20 cellular contexts compared by ENCODE assay signal in genomic region chr18:59952283-59953007, GRCh38. TPM values are rescaled to one million over a fixed set of nuclear protein-coding genes. Genes with fewer than 3 reads are reported as not detected.
A peak's percentile ranks its signal among the peaks of the same experiment; 100 is the strongest.
DNase-seq lines count a peak whose midpoint lies in the region; ATAC-seq and TF ChIP-seq lines count a peak whose summit lies in the region.
"Had no signal": no experiment of that assay in that cellular context is flagged by ENCODE, and none has a peak within 500 bp of the region (broad histone marks: within the 10 kb centered on the region; RNA-seq: fewer than 3 reads in every experiment).

No MANE protein-coding gene starts in this region.

- 58% methylated on average over 6 of the region's 6 CpGs for WGBS in suprapubic skin

- BruUV-seq in PC-9 (replicated peaks; lab: Mats Ljungman, UMichigan) = no TSS peak

- DNase-seq in natural killer cell treated with Interleukin-12 subunit alpha and Interleukin-12 subunit beta and Interleukin-15 and Interleukin-18, amount 100 ng/mL, for 72 hours (ENCODE audit: low spot score) = no peak
- DNase-seq in natural killer cell (no peak), PC-9 (no peak), suprapubic skin (ENCODE audit: low spot score in 2 of 2) (no peak), sciatic nerve (ENCODE audit: low spot score) (no peak), NOMO-1 (lab: John Stamatoyannopoulos, UW; ENCODE audit: unreplicated experiment in 2 of 2) (no peak), NCI-H82 treated with DMSO at 0.1 percent for 48 hours (lab: John Stamatoyannopoulos, UW; ENCODE audit: unreplicated experiment) (no peak)
- DNase-seq: activated naive CD8-positive, alpha-beta T cell treated with anti-CD3 and anti-CD28 coated beads, Interleukin-2, amount 10 ng/mL, durations not matched to agents 7 days and 5 days; activated T-cell treated with anti-CD3 and anti-CD28 coated beads, Interleukin-2, amount 50 U/mL, for 4 hours; AML-193; cortex of kidney; MG63; NCI-H2029 treated with DMSO at 0.1 percent for 48 hours; NCI-H524; right lobe of liver; stimulated activated naive CD4-positive, alpha-beta T cell treated with Interleukin-2 at 50 U/mL for 16 hours; T-helper 17 cell; trophoblast cell had no signal

- peaks cover 6 to 9% of the 10 kb centered on the region in 2 donors for H3K27me3 Mint-ChIP-seq in natural killer cell treated with Interleukin-12 subunit alpha and Interleukin-12 subunit beta and Interleukin-15 and Interleukin-18, amount 100 ng/mL, for 72 hours
- H3K27me3 Mint-ChIP-seq in natural killer cell (ENCODE audit: low read depth in 2 of 2) = peaks cover 5 to 6% of the 10 kb centered on the region in 2 donors

- H3K36me3 Mint-ChIP-seq in natural killer cell treated with Interleukin-12 subunit alpha and Interleukin-12 subunit beta and Interleukin-15 and Interleukin-18, amount 100 ng/mL, for 72 hours = no peaks in the 10 kb centered on the region
- no peaks in the 10 kb centered on the region for H3K36me3 Mint-ChIP-seq in natural killer cell

- H3K4me1 ChIP-seq in PC-9 (replicated peaks; ENCODE audit: insufficient read depth) = peaks cover 58% of the 10 kb centered on the region
- H3K4me1 ChIP-seq in suprapubic skin = peaks cover 32% of the 10 kb centered on the region
- H3K4me1 ChIP-seq: right lobe of liver had no signal

- H3K27ac ChIP-seq in PC-9 (peak overlapping the region; percentile 91), suprapubic skin (peak overlapping the region; percentile 48)
- H3K27ac ChIP-seq: right lobe of liver, SJSA1 had no signal

- H3F3A ChIP-seq in PC-9 (ENCODE audit: insufficient read depth, low read depth) = peaks cover 45% of the 10 kb centered on the region

- POLR2A ChIA-PET in PC-9 (lab: Charles Lee; ENCODE audit: unreplicated experiment) = interaction anchor here (0.6 to 1.2 kb wide), 5 partner anchors 34 to 1766 kb away, joined by 3 to 8 read pairs (median 7); partner anchors contain the start of gene PMAIP1

- TF ChIP-seq CTCF in natural killer cell (IDR thresholded peaks at IDR 0.05) = no peak
- TF ChIP-seq CTCF in PC-9 (conservative IDR thresholded peaks at IDR 0.05) = no peak
- no peak for TF ChIP-seq CTCF in suprapubic skin (IDR thresholded peaks at IDR 0.05)

- CTCF ChIA-PET in PC-9 (lab: Charles Lee) = interaction anchor here (0.9 kb wide), 1 partner anchor 29 kb away, joined by 4 read pairs; no protein-coding TSS in a partner anchor

- H3K4me3 ChIP-seq in PC-9 = no peak overlapping the region
- H3K4me3 ChIP-seq in suprapubic skin = no peak overlapping the region
- H3K4me3 ChIP-seq: MG63, right lobe of liver, SJSA1 had no signal

- H3K36me3 ChIP-seq in PC-9 (ENCODE audit: low read depth) (no peaks in the 10 kb centered on the region), suprapubic skin (no peaks in the 10 kb centered on the region)
- H3K36me3 ChIP-seq: MG63, right lobe of liver, SJSA1 had no signal

- no peak for ATAC-seq in natural killer cell treated with Interleukin-12 subunit alpha and Interleukin-12 subunit beta and Interleukin-15 and Interleukin-18, amount 100 ng/mL, for 72 hours
- ATAC-seq in natural killer cell (no peak), HG02884 (IDR thresholded peaks at IDR 0.05; ENCODE audit: unreplicated experiment) (peak; percentile 1), sciatic nerve (no peak)
- ATAC-seq: right lobe of liver, T-helper 17 cell had no signal

- intact Hi-C loops in natural killer cell (cut with micrococcal nuclease) (no loop called here), PC-9 (cut with micrococcal nuclease; ENCODE audit: unreplicated experiment) (loop anchor here (1.0 to 2.0 kb wide), 4 partner anchors 29 to 50 kb away; no protein-coding TSS in a partner anchor), sciatic nerve (cut with DNase I) (no loop called here)

- H3K9me3 Mint-ChIP-seq in natural killer cell treated with Interleukin-12 subunit alpha and Interleukin-12 subunit beta and Interleukin-15 and Interleukin-18, amount 100 ng/mL, for 72 hours = no peaks in the 10 kb centered on the region
- H3K9me3 Mint-ChIP-seq in natural killer cell = no peaks in the 10 kb centered on the region
- H3K9me3 Mint-ChIP-seq: activated naive CD8-positive, alpha-beta T cell treated with anti-CD3 and anti-CD28 coated beads, Interleukin-2, amount 10 ng/mL, durations not matched to agents 7 days and 5 days; activated T-cell treated with anti-CD3 and anti-CD28 coated beads, Interleukin-2, amount 50 U/mL, for 4 hours had no signal

- H3K27ac Mint-ChIP-seq in natural killer cell treated with Interleukin-12 subunit alpha and Interleukin-12 subunit beta and Interleukin-15 and Interleukin-18, amount 100 ng/mL, for 72 hours = peak overlapping the region in 1 of 2 donors; percentile 71
- no peak overlapping the region for H3K27ac Mint-ChIP-seq in natural killer cell
- H3K27ac Mint-ChIP-seq: activated naive CD8-positive, alpha-beta T cell treated with anti-CD3 and anti-CD28 coated beads, Interleukin-2, amount 10 ng/mL, durations not matched to agents 7 days and 5 days had no signal

- peaks cover 0 to 5% of the 10 kb centered on the region in 2 donors for H3K4me1 Mint-ChIP-seq in natural killer cell treated with Interleukin-12 subunit alpha and Interleukin-12 subunit beta and Interleukin-15 and Interleukin-18, amount 100 ng/mL, for 72 hours (ENCODE audit: low read depth in 2 of 2)
- no peaks in the 10 kb centered on the region for H3K4me1 Mint-ChIP-seq in natural killer cell
- H3K4me1 Mint-ChIP-seq: T-helper 17 cell had no signal

- H3K27me3 ChIP-seq in PC-9 (ENCODE audit: insufficient read depth, low read depth) (no peaks in the 10 kb centered on the region), suprapubic skin (no peaks in the 10 kb centered on the region)
- H3K27me3 ChIP-seq: MG63, right lobe of liver, SJSA1 had no signal

- H3K9me3 ChIP-seq in PC-9 (ENCODE audit: insufficient read depth, low read depth) (no peaks in the 10 kb centered on the region), suprapubic skin (no peaks in the 10 kb centered on the region)
- H3K9me3 ChIP-seq: MG63, right lobe of liver, SJSA1 had no signal

- no peak for TF ChIP-seq EP300 in suprapubic skin (IDR thresholded peaks at IDR 0.05)

- no peak for TF ChIP-seq POLR2A in suprapubic skin (IDR thresholded peaks at IDR 0.05)

- peak overlapping the region; percentile 45 for H3K4me3 Mint-ChIP-seq in natural killer cell treated with Interleukin-12 subunit alpha and Interleukin-12 subunit beta and Interleukin-15 and Interleukin-18, amount 100 ng/mL, for 72 hours
- H3K4me3 Mint-ChIP-seq in natural killer cell = no peak overlapping the region
- H3K4me3 Mint-ChIP-seq: activated naive CD8-positive, alpha-beta T cell treated with anti-CD3 and anti-CD28 coated beads, Interleukin-2, amount 10 ng/mL, durations not matched to agents 7 days and 5 days; T-helper 17 cell had no signal

- no peaks in the 10 kb centered on the region for H4K20me1 ChIP-seq in PC-9 (ENCODE audit: insufficient read depth)

- no peak overlapping the region for H2AFZ ChIP-seq in PC-9

- H3K4me2 ChIP-seq in PC-9 = peak overlapping the region; percentile 24

- H3K79me2 ChIP-seq in PC-9 (ENCODE audit: low read depth) = no peaks in the 10 kb centered on the region

- no peaks in the 10 kb centered on the region for H3K9me2 ChIP-seq in PC-9 (ENCODE audit: insufficient read depth)

RNA-seq across cellular contexts. Expression of gene PMAIP1, which starts 52.6 kb away (rescaled TPM):
- total RNA-seq in natural killer cell treated with Interleukin-12 subunit alpha and Interleukin-12 subunit beta and Interleukin-15 and Interleukin-18, amount 100 ng/mL, for 72 hours = 10 to 100 TPM; 48.8 to 76.0 TPM
- total RNA-seq in natural killer cell = 100 to 1,000 TPM; 211 to 514 (median 264) TPM
- 16.5 and 17.0 TPM in 2 replicates for total RNA-seq in PC-9 (2021)
- 10 to 100 TPM; 18.5 to 27.3 (median 23.8) TPM for total RNA-seq in suprapubic skin
- total RNA-seq in sciatic nerve = 1.2 TPM
